Comparison of ENCODE assay signal across 8 cellular contexts in genomic region chr10:128124813-128125403, GRCh38. TPM values are rescaled to one million over a fixed set of nuclear protein-coding genes. Genes with fewer than 3 reads are reported as not detected.
A peak's percentile ranks its signal among the peaks of the same experiment; 100 is the strongest.
DNase-seq lines count a peak whose midpoint lies in the region; FAIRE-seq and TF ChIP-seq lines count a peak whose summit lies in the region.

No MANE protein-coding gene starts in this region.

- H3K9me3 ChIP-seq in HUES48 (ENCODE audit: control insufficient read depth, insufficient read depth, low read length) (no peaks in the 10 kb centered on the region), astrocyte (ENCODE audit: insufficient read depth, low read depth, low read length) (no peaks in the 10 kb centered on the region), mononuclear cell (ENCODE audit: low read depth, low read length) (no peaks in the 10 kb centered on the region), vagina (no peaks in the 10 kb centered on the region), tibial artery (no peaks in the 10 kb centered on the region)

- H3K36me3 Mint-ChIP-seq in CD14-positive monocyte (peaks cover 0 to 9% of the 10 kb centered on the region in 2 donors), astrocyte (ENCODE audit: low read depth, unreplicated experiment) (no peaks in the 10 kb centered on the region)

- peak overlapping the region; percentile 73 for H2AFZ ChIP-seq in astrocyte (ENCODE audit: low read depth, low read length)

- H3K4me2 ChIP-seq in astrocyte (ENCODE audit: low read length): peak overlapping the region; percentile 100

- peak overlapping the region in 1 of 7 donors; percentile 37 for H3K27ac Mint-ChIP-seq in CD14-positive monocyte
- H3K27ac Mint-ChIP-seq in astrocyte (ENCODE audit: unreplicated experiment): no peak overlapping the region

- H4K20me1 ChIP-seq in astrocyte (ENCODE audit: insufficient read depth, low read length): no peaks in the 10 kb centered on the region

- H3K4me3 Mint-ChIP-seq in CD14-positive monocyte (peak overlapping the region; percentile 97), astrocyte (ENCODE audit: unreplicated experiment) (peak overlapping the region; percentile 87)

- H3K79me2 ChIP-seq in astrocyte (ENCODE audit: insufficient read depth, low read length): peaks cover 60% of the 10 kb centered on the region

- H3K36me3 ChIP-seq in HUES48 (ENCODE audit: control insufficient read depth, insufficient read depth, low read length): peaks cover 23% of the 10 kb centered on the region
- peaks cover 6% of the 10 kb centered on the region for H3K36me3 ChIP-seq in astrocyte (ENCODE audit: insufficient read depth, low read length)
- no peaks in the 10 kb centered on the region for H3K36me3 ChIP-seq in vagina
- H3K36me3 ChIP-seq in tibial artery: no peaks in the 10 kb centered on the region

- intact Hi-C loops in CD14-positive monocyte (cut with micrococcal nuclease): loop anchor here (5.0 to 10.0 kb wide), 3 partner anchors 50 to 1340 kb away; partner anchors contain the start of gene MGMT (in 1 of the 2)
- intact Hi-C loops in vagina (cut with DNase I): no loop called here
- intact Hi-C loops in tibial artery (cut with DNase I; ENCODE audit: low total_unique reads): no loop called here

- DNase-seq in CD14-positive monocyte (ENCODE audit: low spot score) (no peak), astrocyte (ENCODE audit: low read depth) (no peak), NCI-H2029 (lab: John Stamatoyannopoulos, UW) (no peak), vagina (ENCODE audit: extremely low spot score in 2 of 2) (no peak), tibial artery (no peak)
- DNase-seq in activated CD4-positive, alpha-beta T cell treated with anti-CD3 and anti-CD28 coated beads for 4 hours: no peak

- H3K4me3 ChIP-seq in HUES48 (ENCODE audit: low read depth, low read length): peak overlapping the region; percentile 85
- peak overlapping the region; percentile 83 for H3K4me3 ChIP-seq in astrocyte (ENCODE audit: insufficient read depth, low read depth, low read length)
- H3K4me3 ChIP-seq in mononuclear cell (ENCODE audit: low read length): peak overlapping the region; percentile 45
- H3K4me3 ChIP-seq in vagina: peak overlapping the region in 1 of 2 donors; percentile 60
- H3K4me3 ChIP-seq in tibial artery: no peak overlapping the region

- H3K27me3 Mint-ChIP-seq in CD14-positive monocyte (ENCODE audit: low read depth in 3 of 3) (peaks cover 0 to 3% (median 0%) of the 10 kb centered on the region in 3 donors), astrocyte (ENCODE audit: low read depth, unreplicated experiment) (peaks cover 9% of the 10 kb centered on the region)

- TF ChIP-seq CTCF in CD14-positive monocyte (IDR thresholded peaks at IDR 0.05): no peak
- no peak for TF ChIP-seq CTCF in astrocyte (IDR thresholded peaks at IDR 0.05; ENCODE audit: insufficient read depth, low read depth, low read length)
- no peak for TF ChIP-seq CTCF in vagina (IDR thresholded peaks at IDR 0.05)
- no peak for TF ChIP-seq CTCF in tibial artery (IDR thresholded peaks at IDR 0.05)

- H3K4me1 ChIP-seq in HUES48 (ENCODE audit: control insufficient read depth, insufficient read depth, low read length): peaks cover 14% of the 10 kb centered on the region
- H3K4me1 ChIP-seq in astrocyte (ENCODE audit: insufficient read depth, low read length): peaks cover 7% of the 10 kb centered on the region
- H3K4me1 ChIP-seq in mononuclear cell (ENCODE audit: insufficient read depth, low read length): peaks cover 33% of the 10 kb centered on the region
- peaks cover 21% of the 10 kb centered on the region for H3K4me1 ChIP-seq in vagina
- H3K4me1 ChIP-seq in tibial artery: peaks cover 5 to 25% (median 17%) of the 10 kb centered on the region in 4 donors

- peaks cover 50% of the 10 kb centered on the region for H3K4me1 Mint-ChIP-seq in CD14-positive monocyte
- peaks cover 5% of the 10 kb centered on the region for H3K4me1 Mint-ChIP-seq in astrocyte (ENCODE audit: low read depth, unreplicated experiment)

- H3K27ac ChIP-seq in HUES48 (ENCODE audit: low read depth, low read length): no peak overlapping the region
- H3K27ac ChIP-seq in astrocyte (ENCODE audit: low read depth, low read length): no peak overlapping the region
- H3K27ac ChIP-seq in vagina: no peak overlapping the region
- H3K27ac ChIP-seq in tibial artery: no peak overlapping the region

- peak overlapping the region; percentile 67; the same call in 1 of the 2 replicates for H3K9ac ChIP-seq in HUES48 (ENCODE audit: low read depth, low read length)
- H3K9ac ChIP-seq in astrocyte (ENCODE audit: low read length): peak overlapping the region; percentile 86

- no peak for FAIRE-seq in astrocyte (lab: Jason Lieb, UNC)

- H3K9me3 Mint-ChIP-seq in CD14-positive monocyte (no peaks in the 10 kb centered on the region), astrocyte (ENCODE audit: unreplicated experiment) (no peaks in the 10 kb centered on the region)

- H3K27me3 ChIP-seq in HUES48 (ENCODE audit: control insufficient read depth, insufficient read depth, low read length): no peaks in the 10 kb centered on the region
- no peaks in the 10 kb centered on the region for H3K27me3 ChIP-seq in astrocyte (ENCODE audit: insufficient read depth, low read length)
- H3K27me3 ChIP-seq in mononuclear cell (ENCODE audit: insufficient read depth, low read length): peaks cover 4% of the 10 kb centered on the region
- no peaks in the 10 kb centered on the region for H3K27me3 ChIP-seq in vagina
- H3K27me3 ChIP-seq in tibial artery: peaks cover 0 to 39% of the 10 kb centered on the region in 2 donors

- TF ChIP-seq POLR2A in vagina (IDR thresholded peaks at IDR 0.05): no peak

RNA-seq across cellular contexts. Expression of gene MKI67, which starts 1.3 kb away (rescaled TPM):
- polyA plus RNA-seq in CD14-positive monocyte: under 1 TPM in 1 of 2 donors, not detected in 1; 0.02 TPM
- total RNA-seq in astrocyte: 2.6 and 4.6 TPM in 2 replicates
- 1.8 TPM for total RNA-seq in mononuclear cell
- total RNA-seq in vagina: 11.5 TPM

Comparison
In these comparisons a context has a peak if more than half of its experiments do, and no peak if none do; other contexts are left out.
1. H3K4me3 ChIP-seq: peak in HUES48 (single experiment), astrocyte (single experiment) and mononuclear cell (single experiment); none in tibial artery (0 of 2).
2. intact Hi-C loops: an anchor here in CD14-positive monocyte (5.0 to 10.0 kb wide); none called in vagina and tibial artery.